Comparison of ENCODE assay signal across 8 cellular contexts in the genomic region with DNA sequence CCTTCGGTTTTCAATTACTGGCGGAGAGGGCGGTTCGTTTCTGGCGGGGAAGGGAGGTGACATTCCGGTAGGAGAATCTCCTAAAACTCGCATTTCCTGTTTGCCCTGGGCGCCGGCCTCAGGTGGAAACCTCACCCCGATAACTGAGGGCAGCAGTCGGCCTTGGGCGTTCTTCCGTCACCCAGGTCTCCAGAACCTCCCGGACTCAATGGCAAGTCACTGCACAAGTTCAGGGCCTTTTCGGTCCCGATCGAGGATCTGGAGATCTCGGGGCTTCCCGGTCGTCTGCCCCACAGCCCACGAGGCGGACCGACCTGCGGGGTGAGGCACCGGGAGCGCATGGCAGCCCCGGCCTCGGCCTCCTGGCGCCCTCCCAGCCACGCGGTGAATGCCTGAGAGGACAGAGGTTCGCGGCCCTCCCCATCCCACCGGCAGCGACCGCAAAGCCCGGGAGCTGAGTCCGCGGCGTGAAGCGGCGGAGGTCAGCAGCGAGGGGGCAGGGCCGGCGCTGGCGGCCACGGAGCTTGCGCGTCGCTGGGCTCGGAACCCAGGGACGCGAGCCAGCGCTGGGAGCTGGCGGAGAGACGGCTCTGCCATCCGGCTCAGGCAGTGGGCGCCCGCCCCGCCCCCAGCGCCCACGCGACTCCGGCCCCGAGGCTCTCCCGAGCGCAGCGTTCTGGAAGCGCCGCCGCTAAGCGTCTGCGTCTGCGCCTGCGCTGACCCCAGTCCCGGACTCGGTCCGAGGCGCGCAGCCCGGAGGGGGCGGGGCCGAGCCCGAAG. TPM values are rescaled to one million over a fixed set of nuclear protein-coding genes. Genes with fewer than 3 reads are reported as not detected.
DNase-seq lines count a peak whose midpoint lies in the region; ATAC-seq and TF ChIP-seq lines count a peak whose summit lies in the region.

No MANE protein-coding gene starts in this region.

- H3K27me3 Mint-ChIP-seq in endothelial cell (ENCODE audit: unreplicated experiment) = peaks cover 4% of the 10 kb centered on the region
- peaks cover 4% of the 10 kb centered on the region for H3K27me3 Mint-ChIP-seq in mesothelial cell of epicardium (ENCODE audit: low read depth)

- H3K27ac Mint-ChIP-seq in endothelial cell (ENCODE audit: unreplicated experiment) (peak overlapping the region; percentile 67), mesothelial cell of epicardium (peak overlapping the region; percentile 95)

- H3K4me1 Mint-ChIP-seq in endothelial cell (ENCODE audit: unreplicated experiment) = peaks cover 5% of the 10 kb centered on the region
- peaks cover 4% of the 10 kb centered on the region for H3K4me1 Mint-ChIP-seq in mesothelial cell of epicardium

- H3K9me3 Mint-ChIP-seq in endothelial cell (ENCODE audit: unreplicated experiment) (no peaks in the 10 kb centered on the region), mesothelial cell of epicardium (no peaks in the 10 kb centered on the region)

- peak; percentile 74 for ATAC-seq in GM19468 (IDR thresholded peaks at IDR 0.05; ENCODE audit: extremely low read depth, unreplicated experiment)

- no peak for TF ChIP-seq CTCF in endothelial cell (IDR thresholded peaks at IDR 0.05; ENCODE audit: unreplicated experiment)
- no peak for TF ChIP-seq CTCF in mesothelial cell of epicardium (IDR thresholded peaks at IDR 0.05; ENCODE audit: unreplicated experiment)

- peaks cover 4% of the 10 kb centered on the region for H3K36me3 Mint-ChIP-seq in endothelial cell (ENCODE audit: low read depth, unreplicated experiment)
- no peaks in the 10 kb centered on the region for H3K36me3 Mint-ChIP-seq in mesothelial cell of epicardium

- DNase-seq in CMK (ENCODE audit: low read depth) (peak; percentile 89), HS-5 (ENCODE audit: low read depth) (peak; percentile 67), NOMO-1 treated with dmso at 0.1 percent for 144 hours (lab: John Stamatoyannopoulos, UW; ENCODE audit: unreplicated experiment) (peak; percentile 85), endothelial cell (ENCODE audit: low spot score) (peak; percentile 99), mesothelial cell of epicardium (ENCODE audit: low spot score in 2 of 2, unreplicated experiment in 2 of 2) (peak; percentile 95 to 99)
- peak; percentile 88 for DNase-seq in activated CD8-positive, alpha-beta memory T cell treated with anti-CD3 and anti-CD28 coated beads, Interleukin-2, amount 50 U/mL, for 4 hours
- DNase-seq in stimulated activated CD8-positive, alpha-beta memory T cell treated with anti-CD3 and anti-CD28 coated beads, Interleukin-15, amount 100 ng/mL, for 4 hours (ENCODE audit: low read depth in 2 of 2) = peak; percentile 70 to 83

- H3K4me3 Mint-ChIP-seq in endothelial cell (ENCODE audit: unreplicated experiment) (peak overlapping the region; percentile 80), mesothelial cell of epicardium (peak overlapping the region; percentile 72)

RNA-seq across cellular contexts. Expression of gene SRL, which starts 58.4 kb away (rescaled TPM):
- 0.26 TPM for total RNA-seq in endothelial cell (ENCODE audit: unreplicated experiment)
- 1.7 to 1.8 TPM (median 1.8 TPM) in 3 replicates for total RNA-seq in mesothelial cell of epicardium

Comparison
In these comparisons a context has a peak if more than half of its experiments do, and no peak if none do; other contexts are left out.
1. Peak in every context shown above with its lines: DNase-seq and ATAC-seq.